17 cellular contexts compared by ENCODE assay signal in the genomic region with DNA sequence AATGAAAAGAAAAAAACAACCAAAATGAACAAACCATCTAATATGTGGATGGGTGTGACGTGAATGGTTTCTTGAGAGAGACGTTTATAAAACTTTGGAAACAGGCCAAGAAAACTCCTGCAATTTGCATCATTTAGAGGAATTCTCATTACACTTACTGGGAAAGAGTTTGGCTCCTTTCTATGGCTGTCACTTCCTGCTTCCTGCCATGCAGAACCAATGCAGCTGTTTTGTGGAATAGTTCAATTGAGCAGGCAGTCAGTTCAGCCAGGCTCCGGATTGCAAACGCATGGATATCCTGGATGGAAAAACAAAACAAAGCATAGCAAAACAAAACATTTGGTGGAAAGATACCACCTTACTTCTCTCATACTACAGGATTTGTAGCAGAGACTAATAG. TPM values are rescaled to one million over a fixed set of nuclear protein-coding genes. Genes with fewer than 3 reads are reported as not detected.
DNase-seq lines count a peak whose midpoint lies in the region; ATAC-seq and TF ChIP-seq lines count a peak whose summit lies in the region.
"Had no signal": no experiment of that assay in that cellular context is flagged by ENCODE, and none has a peak within 500 bp of the region (broad histone marks: within the 10 kb centered on the region; RNA-seq: fewer than 3 reads in every experiment).

No MANE protein-coding gene starts in this region.

- H3K27ac ChIP-seq in fibroblast of lung (ENCODE audit: insufficient read depth, low read length): peak overlapping the region; percentile 4
- H3K27ac ChIP-seq in lower lobe of right lung: peak overlapping the region; percentile 36
- H3K27ac ChIP-seq in suprapubic skin: peak overlapping the region; percentile 38

- H3K36me3 ChIP-seq in fibroblast of lung (ENCODE audit: control insufficient read depth, insufficient read depth, low read length) (no peaks in the 10 kb centered on the region), lower lobe of right lung (peaks cover 34% of the 10 kb centered on the region), suprapubic skin (peaks cover 34% of the 10 kb centered on the region)

- H3K9ac ChIP-seq in fibroblast of lung (ENCODE audit: insufficient read depth, low read length): no peak overlapping the region

- H3K4me2 ChIP-seq in fibroblast of lung (ENCODE audit: extremely low read depth, insufficient read depth, low read length): no peak overlapping the region

- no peaks in the 10 kb centered on the region for H3K27me3 ChIP-seq in fibroblast of lung (ENCODE audit: control insufficient read depth, insufficient read depth, low read length)
- no peaks in the 10 kb centered on the region for H3K27me3 ChIP-seq in lower lobe of right lung (ENCODE audit: low read depth)
- H3K27me3 ChIP-seq in suprapubic skin: no peaks in the 10 kb centered on the region
- H3K27me3 ChIP-seq: Peyer's patch had no signal

- CTCF ChIA-PET in WTC11 (lab: Charles Lee): interaction anchor here (1.7 kb wide), 1 partner anchor 155 kb away, joined by 4 read pairs; no protein-coding TSS in a partner anchor

- H2AFZ ChIP-seq in fibroblast of lung (ENCODE audit: low read length): no peak overlapping the region

- TF ChIP-seq POLR2A in suprapubic skin (IDR thresholded peaks at IDR 0.05): no peak

- peaks cover 3% of the 10 kb centered on the region for H3K9me3 Mint-ChIP-seq in WTC11
- H3K9me3 Mint-ChIP-seq: CD14-positive monocyte; stimulated activated effector memory CD8-positive, alpha-beta T cell treated with anti-CD3 and anti-CD28 coated beads, Interleukin-12 subunit alpha, Interleukin-12 subunit beta, amount 100 ng/mL, for 72 hours had no signal

- H3K9me3 ChIP-seq in fibroblast of lung (ENCODE audit: control insufficient read depth, insufficient read depth, low read depth, low read length) (no peaks in the 10 kb centered on the region), lower lobe of right lung (no peaks in the 10 kb centered on the region), suprapubic skin (no peaks in the 10 kb centered on the region)
- H3K9me3 ChIP-seq: Peyer's patch had no signal

- intact Hi-C loops in lower lobe of right lung (cut with DNase I): no loop called here

- peaks cover 7% of the 10 kb centered on the region for H3K4me1 Mint-ChIP-seq in WTC11
- H3K4me1 Mint-ChIP-seq: CD14-positive monocyte; stimulated activated effector memory CD8-positive, alpha-beta T cell treated with anti-CD3 and anti-CD28 coated beads, Interleukin-12 subunit alpha, Interleukin-12 subunit beta, amount 100 ng/mL, for 72 hours had no signal

- H3K27me3 Mint-ChIP-seq in WTC11 (ENCODE audit: low read depth): no peaks in the 10 kb centered on the region; the same call in 1 of the 2 replicates

- no peaks in the 10 kb centered on the region for H3K79me2 ChIP-seq in fibroblast of lung (ENCODE audit: control insufficient read depth, insufficient read depth, low read length)

- no peak for DNase-seq in WTC11 (ENCODE audit: low spot score)
- DNase-seq in fibroblast of lung (ENCODE audit: low read depth in 2 of 2): peak; percentile 35 to 80
- no peak for DNase-seq in lower lobe of right lung
- no peak for DNase-seq in suprapubic skin (ENCODE audit: low spot score in 2 of 2)
- DNase-seq in NOMO-1 (lab: John Stamatoyannopoulos, UW; ENCODE audit: unreplicated experiment in 2 of 2): no peak
- no peak for DNase-seq in midbrain (lab: John Stamatoyannopoulos, UW)
- no peak for DNase-seq in activated CD4-positive, alpha-beta T cell treated with anti-CD3 and anti-CD28 coated beads for 48 hours
- DNase-seq: activated CD4-positive, alpha-beta T cell treated with anti-CD3 and anti-CD28 coated beads, Interleukin-2, amount 50 U/mL, for 1 hour; activated effector memory CD4-positive, alpha-beta T cell treated with anti-CD3 and anti-CD28 coated beads, Interleukin-2, amount 50 U/mL, for 16 hours; caudate nucleus; H7; MM.1S; nucleus accumbens; Peyer's patch; T-helper 2 cell had no signal

- ATAC-seq in WTC11: no peak
- peak; percentile 52 to 75 for ATAC-seq in lower lobe of right lung
- ATAC-seq: stimulated activated effector memory CD8-positive, alpha-beta T cell treated with anti-CD3 and anti-CD28 coated beads, Interleukin-12 subunit alpha, Interleukin-12 subunit beta, amount 100 ng/mL, for 72 hours had no signal

- no peak for TF ChIP-seq CTCF in WTC11 (IDR thresholded peaks at IDR 0.05)
- no peak for TF ChIP-seq CTCF in fibroblast of lung (conservative IDR thresholded peaks at IDR 0.05 in 1 of 2, IDR thresholded peaks at IDR 0.05 in 1 of 2; ENCODE audit: low read depth in 1 of 2, low read length in 2 of 2)
- no peak for TF ChIP-seq CTCF in lower lobe of right lung (IDR thresholded peaks at IDR 0.05)
- TF ChIP-seq CTCF in suprapubic skin (IDR thresholded peaks at IDR 0.05): no peak

- POLR2A ChIA-PET in WTC11 (lab: Charles Lee): no interaction called here

- H3K4me3 ChIP-seq in fibroblast of lung (replicated peaks in 1 of 4; ENCODE audit: control extremely low read depth in 1 of 4, insufficient read depth in 1 of 4, low read depth in 3 of 4, low read length in 4 of 4) (no peak overlapping the region), lower lobe of right lung (no peak overlapping the region), suprapubic skin (no peak overlapping the region)
- H3K4me3 ChIP-seq: Peyer's patch had no signal

- no peak for TF ChIP-seq EP300 in suprapubic skin (IDR thresholded peaks at IDR 0.05)

- peak overlapping the region; percentile 52; the same call in 1 of the 2 replicates for H3K27ac Mint-ChIP-seq in WTC11
- H3K27ac Mint-ChIP-seq: CD14-positive monocyte; stimulated activated effector memory CD8-positive, alpha-beta T cell treated with anti-CD3 and anti-CD28 coated beads, Interleukin-12 subunit alpha, Interleukin-12 subunit beta, amount 100 ng/mL, for 72 hours had no signal

- H3K36me3 Mint-ChIP-seq in WTC11: peaks cover 3% of the 10 kb centered on the region; the same call in 1 of the 2 replicates

- no peak overlapping the region for H3K4me3 Mint-ChIP-seq in WTC11
- H3K4me3 Mint-ChIP-seq: CD14-positive monocyte; stimulated activated effector memory CD8-positive, alpha-beta T cell treated with anti-CD3 and anti-CD28 coated beads, Interleukin-12 subunit alpha, Interleukin-12 subunit beta, amount 100 ng/mL, for 72 hours had no signal

- WGBS in suprapubic skin: 55% methylated on average over 4 of the region's 4 CpGs

- no peaks in the 10 kb centered on the region for H4K20me1 ChIP-seq in fibroblast of lung (ENCODE audit: control insufficient read depth, extremely low read depth, insufficient read depth, low read length)

- H3K4me1 ChIP-seq in fibroblast of lung (ENCODE audit: control insufficient read depth, extremely low read depth, insufficient read depth, low read length) (no peaks in the 10 kb centered on the region), lower lobe of right lung (peaks cover 6% of the 10 kb centered on the region), suprapubic skin (peaks cover 4% of the 10 kb centered on the region)
- H3K4me1 ChIP-seq: Peyer's patch had no signal

TF ChIP-seq in WTC11, 78 proteins besides CTCF, POLR2A, EP300 and RAD21 (continues in another document):
- TF ChIP-seq TEAD1 (CRISPR knock-in tag; IDR thresholded peaks at IDR 0.05) (no peak), ZNF423 (CRISPR knock-in tag; IDR thresholded peaks at IDR 0.05) (no peak), MXD4 (CRISPR knock-in tag; IDR thresholded peaks at IDR 0.05; ENCODE audit: borderline replicate concordance) (no peak), NR1H2 (CRISPR knock-in tag; IDR thresholded peaks at IDR 0.05) (no peak)
- TF ChIP-seq, protein P1, sequence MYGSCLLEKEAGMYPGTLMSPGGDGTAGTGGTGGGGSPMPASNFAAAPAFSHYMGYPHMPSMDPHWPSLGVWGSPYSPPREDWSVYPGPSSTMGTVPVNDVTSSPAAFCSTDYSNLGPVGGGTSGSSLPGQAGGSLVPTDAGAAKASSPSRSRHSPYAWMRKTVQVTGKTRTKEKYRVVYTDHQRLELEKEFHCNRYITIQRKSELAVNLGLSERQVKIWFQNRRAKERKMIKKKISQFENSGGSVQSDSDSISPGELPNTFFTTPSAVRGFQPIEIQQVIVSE (CRISPR knock-in tag; IDR thresholded peaks at IDR 0.05; ENCODE audit: borderline replicate concordance): no peak
- TF ChIP-seq, protein P2, sequence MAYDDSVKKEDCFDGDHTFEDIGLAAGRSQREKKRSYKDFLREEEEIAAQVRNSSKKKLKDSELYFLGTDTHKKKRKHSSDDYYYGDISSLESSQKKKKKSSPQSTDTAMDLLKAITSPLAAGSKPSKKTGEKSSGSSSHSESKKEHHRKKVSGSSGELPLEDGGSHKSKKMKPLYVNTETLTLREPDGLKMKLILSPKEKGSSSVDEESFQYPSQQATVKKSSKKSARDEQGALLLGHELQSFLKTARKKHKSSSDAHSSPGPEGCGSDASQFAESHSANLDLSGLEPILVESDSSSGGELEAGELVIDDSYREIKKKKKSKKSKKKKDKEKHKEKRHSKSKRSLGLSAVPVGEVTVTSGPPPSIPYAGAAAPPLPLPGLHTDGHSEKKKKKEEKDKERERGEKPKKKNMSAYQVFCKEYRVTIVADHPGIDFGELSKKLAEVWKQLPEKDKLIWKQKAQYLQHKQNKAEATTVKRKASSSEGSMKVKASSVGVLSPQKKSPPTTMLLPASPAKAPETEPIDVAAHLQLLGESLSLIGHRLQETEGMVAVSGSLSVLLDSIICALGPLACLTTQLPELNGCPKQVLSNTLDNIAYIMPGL (CRISPR knock-in tag; IDR thresholded peaks at IDR 0.05): no peak

RNA-seq across cellular contexts. Expression of a gene that starts 36.6 kb away (rescaled TPM):
- 10.1 to 12.2 TPM (median 10.7 TPM) in 3 replicates for total RNA-seq in WTC11 (2021)
- 33.9 and 34.2 TPM in 2 replicates for total RNA-seq in fibroblast of lung
- 23.4 and 28.0 TPM in 2 replicates for polyA plus RNA-seq in fibroblast of lung
- 20.7 and 24.1 TPM in 2 replicates for polyA plus RNA-seq in fibroblast of lung (2012)
- polyA minus RNA-seq in fibroblast of lung (ENCODE audit: low replicate concordance): 5.9 and 8.2 TPM in 2 replicates
- total RNA-seq in lower lobe of right lung: 39.6 TPM
- total RNA-seq in suprapubic skin: 10 to 100 TPM in 3 of 4 donors, 1 to 10 TPM in 1; 7.8 to 13.3 (median 11.5) TPM

RNA-seq across cellular contexts. Expression of a gene that starts 36.7 kb away (rescaled TPM):
- total RNA-seq in WTC11 (2021) (20.0 to 22.1 TPM (median 21.2 TPM) in 3 replicates), fibroblast of lung (63.3 and 65.2 TPM in 2 replicates), lower lobe of right lung (31.1 TPM), suprapubic skin (10 to 100 TPM; 32.9 to 48.4 (median 39.9) TPM)
- 37.7 and 62.2 TPM in 2 replicates for polyA plus RNA-seq in fibroblast of lung
- polyA plus RNA-seq in fibroblast of lung (2012): 13.7 and 26.0 TPM in 2 replicates
- 6.3 and 26.6 TPM in 2 replicates for polyA minus RNA-seq in fibroblast of lung (ENCODE audit: low replicate concordance)

Comparison
In these comparisons a context has a peak if more than half of its experiments do, and no peak if none do; other contexts are left out.
1. DNase-seq: peak in fibroblast of lung (2 of 2); none in WTC11 (single experiment), lower lobe of right lung (single experiment), suprapubic skin (0 of 2), NOMO-1 (0 of 2), midbrain (single experiment) and activated CD4-positive, alpha-beta T cell treated with anti-CD3 and anti-CD28 coated beads for 48 hours (single experiment).
2. Peak in every context shown above with its lines, with median percentiles within 50 percentile points of each other: H3K27ac ChIP-seq.